ENCODE assay signal across 8 cellular contexts in the genomic region with DNA sequence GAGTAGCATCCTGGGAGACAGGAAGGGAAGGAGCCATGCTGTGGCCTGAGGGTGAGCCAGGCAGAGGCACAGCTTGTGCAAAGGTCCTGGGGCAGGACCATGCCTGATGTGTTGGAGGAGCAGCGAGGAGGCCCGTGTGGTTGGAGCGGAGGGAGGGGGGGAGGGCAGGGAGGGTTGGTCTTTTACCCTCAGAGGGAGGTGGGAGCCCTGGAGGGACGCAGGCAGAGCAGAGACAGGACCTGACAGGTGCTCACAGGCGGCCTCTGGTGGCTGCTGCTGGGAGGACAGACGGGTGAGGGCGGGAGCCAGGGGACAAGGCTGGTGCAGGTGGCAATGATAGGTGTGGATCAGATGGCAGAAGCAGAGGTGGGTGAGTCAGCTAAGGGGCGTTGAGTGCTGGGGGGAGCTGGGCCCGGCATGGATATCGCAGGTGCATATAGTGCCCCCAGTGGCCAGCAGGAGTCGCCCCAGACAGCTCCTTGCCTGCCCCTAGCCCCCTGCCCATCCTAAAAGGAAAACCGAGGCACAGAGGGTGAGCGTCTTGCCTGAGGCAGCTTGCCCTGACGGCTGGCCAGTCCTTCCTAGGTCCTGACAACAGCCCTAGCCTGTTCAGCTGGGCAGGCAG. TPM values are rescaled to one million over a fixed set of nuclear protein-coding genes. Genes with fewer than 3 reads are reported as not detected.
DNase-seq lines count a peak whose midpoint lies in the region; ATAC-seq and TF ChIP-seq lines count a peak whose summit lies in the region.

No MANE protein-coding gene starts in this region.

- no peak overlapping the region for H3K4me3 Mint-ChIP-seq in GM23338

- H3K9me2 ChIP-seq in GM23338 (ENCODE audit: insufficient read depth) = no peaks in the 10 kb centered on the region

- no peak overlapping the region for H3K27ac Mint-ChIP-seq in GM23338

- no peaks in the 10 kb centered on the region for H3K4me1 ChIP-seq in GM23338 (ENCODE audit: insufficient read depth)
- H3K4me1 ChIP-seq in RWPE2 (ENCODE audit: insufficient read depth, poor library complexity, severe bottlenecking) = peaks cover 3% of the 10 kb centered on the region
- peaks cover 0 to 8% (median 0%) of the 10 kb centered on the region in 12 donors for H3K4me1 ChIP-seq in heart left ventricle

- no peaks in the 10 kb centered on the region for H3K36me3 ChIP-seq in GM23338 (ENCODE audit: insufficient read depth)
- peaks cover 21% of the 10 kb centered on the region for H3K36me3 ChIP-seq in RWPE2 (ENCODE audit: low read depth)
- H3K36me3 ChIP-seq in heart left ventricle = peaks cover 0 to 22% (median 11%) of the 10 kb centered on the region in 9 donors

- H4K20me1 ChIP-seq in GM23338 (replicated peaks; ENCODE audit: insufficient read depth) = no peaks in the 10 kb centered on the region

- H3F3A ChIP-seq in GM23338 (replicated peaks; ENCODE audit: low read depth) = no peaks in the 10 kb centered on the region

- TF ChIP-seq CTCF in GM23338 (conservative IDR thresholded peaks at IDR 0.05; ENCODE audit: low read depth in 2 of 2) (peak; percentile 70 to 80), RWPE2 (IDR thresholded peaks at IDR 0.05; ENCODE audit: poor library complexity, severe bottlenecking) (peak; percentile 54), heart left ventricle (IDR thresholded peaks at IDR 0.05) (peak; percentile 54 to 85 (median 73))

- H2AFZ ChIP-seq in GM23338 = no peak overlapping the region

- 12 to 28% (median 22%) methylated on average over 8 to 14 of the region's 14 CpGs for WGBS in heart left ventricle, 4 donors

- peaks cover 12% of the 10 kb centered on the region for H3K27me3 Mint-ChIP-seq in GM23338 (ENCODE audit: insufficient read depth, low read depth, poor library complexity)

- no peaks in the 10 kb centered on the region for H3K9me3 ChIP-seq in RWPE2 (ENCODE audit: severe bottlenecking)
- peaks cover 0 to 3% (median 0%) of the 10 kb centered on the region in 12 donors for H3K9me3 ChIP-seq in heart left ventricle

- H3K4me2 ChIP-seq in GM23338 = no peak overlapping the region

- no peaks in the 10 kb centered on the region for H3K79me2 ChIP-seq in GM23338 (replicated peaks; ENCODE audit: insufficient read depth)

- ATAC-seq in GM23338 (peak; percentile 95), RWPE2 (ENCODE audit: low read depth) (peak; percentile 44; the same call in 1 of the 3 replicates), heart left ventricle (peak in 3 of 4 donors; percentile 67 to 74 (median 70)), GM19467 (IDR thresholded peaks at IDR 0.05; ENCODE audit: unreplicated experiment) (no peak)

- H3K4me3 ChIP-seq in GM23338 (no peak overlapping the region), RWPE2 (ENCODE audit: severe bottlenecking) (no peak overlapping the region), heart left ventricle (no peak overlapping the region)

- H3K9me3 Mint-ChIP-seq in GM23338 = no peaks in the 10 kb centered on the region

- no peak for TF ChIP-seq POLR2A in heart left ventricle (IDR thresholded peaks at IDR 0.05)

- no peaks in the 10 kb centered on the region for H3K36me3 Mint-ChIP-seq in GM23338 (ENCODE audit: low read depth)

- intact Hi-C loops in heart left ventricle (cut with DNase I) = loop anchor here in 8 of 10 donors (2.0 to 10.0 kb wide), 7 partner anchors 36 to 164 kb away; no protein-coding TSS in a partner anchor

- no peaks in the 10 kb centered on the region for H3K27me3 ChIP-seq in GM23338 (ENCODE audit: insufficient read depth)
- H3K27me3 ChIP-seq in RWPE2 (ENCODE audit: insufficient read depth, poor library complexity, severe bottlenecking) = no peaks in the 10 kb centered on the region
- H3K27me3 ChIP-seq in heart left ventricle = no peaks in the 10 kb centered on the region

- in situ Hi-C loops in ACHN (cut with HindIII; ENCODE audit: low pct_ligation_motif_present, low pct_unique_long_range_greater_than_20kb, low sequenced_read_pairs) = no loop called here

- H3K4me1 Mint-ChIP-seq in GM23338 = no peaks in the 10 kb centered on the region

- H3K27ac ChIP-seq in GM23338 (ENCODE audit: low read depth) (no peak overlapping the region), RWPE2 (ENCODE audit: poor library complexity, severe bottlenecking) (no peak overlapping the region), heart left ventricle (no peak overlapping the region)

- peak; percentile 41 for DNase-seq in ACHN
- peak; percentile 88 for DNase-seq in GM23338 (ENCODE audit: low spot score)
- DNase-seq in RWPE2 (ENCODE audit: low spot score) = no peak
- peak; percentile 56 for DNase-seq in activated effector memory CD4-positive, alpha-beta T cell treated with Interleukin-2 at 50 U/mL for 16 hours
- DNase-seq in heart left ventricle = peak in 4 of 5 donors; percentile 59 to 84 (median 68)
- peak; percentile 51 to 82 for DNase-seq in stimulated activated CD4-positive, alpha-beta T cell treated with anti-CD3 and anti-CD28 coated beads, Interleukin-12 subunit alpha, Interleukin-12 subunit beta, amount 100 ng/mL, for 24 hours (ENCODE audit: low read depth in 2 of 2)
- DNase-seq in medulla oblongata (ENCODE audit: extremely low spot score) = no peak

TF ChIP-seq in GM23338, 12 proteins besides CTCF, POLR2A, EP300 and RAD21:
- peak; percentile 41; the same call in 1 of the 2 replicates for TF ChIP-seq CREB1 (CRISPR knock-in tag; IDR thresholded peaks at IDR 0.05; ENCODE audit: low read depth)
- TF ChIP-seq JUNB (IDR thresholded peaks at IDR 0.05; ENCODE audit: unreplicated experiment) = no peak

RNA-seq across cellular contexts. Expression of a gene that starts 9.8 kb away (rescaled TPM):
- 0.14 TPM in 1 of 2 replicates, not detected in the other for total RNA-seq in GM23338 (2014; rRNA removed; shearing (Covaris generic))
- polyA plus RNA-seq in GM23338 (2016; fragmentation: Nextera tagmentation; extraction: Ambion mirVana) (0.10 and 0.31 TPM in 2 replicates), heart left ventricle (1 to 10 TPM in 1 of 2 donors, under 1 TPM in 1; 0.69 to 1.5 TPM)
- 10 to 100 TPM in 1 of 9 donors, 1 to 10 TPM in 8; 1.1 to 15.2 (median 2.1) TPM for total RNA-seq in heart left ventricle

RNA-seq across cellular contexts. Expression of a gene that starts 31.9 kb away (rescaled TPM):
- total RNA-seq in GM23338 (2014; rRNA removed; shearing (Covaris generic)) = 22.6 and 26.9 TPM in 2 replicates
- polyA plus RNA-seq in GM23338 (2016; fragmentation: Nextera tagmentation; extraction: Ambion mirVana) (15.8 and 16.2 TPM in 2 replicates), heart left ventricle (10 to 100 TPM; 43.5 to 74.6 TPM)
- 10 to 100 TPM; 55.3 to 91.8 (median 70.9) TPM for total RNA-seq in heart left ventricle

RNA-seq across cellular contexts. Expression of a gene that starts 52.6 kb away (rescaled TPM):
- total RNA-seq in GM23338 (2014; rRNA removed; shearing (Covaris generic)) = 0.24 TPM in 1 of 2 replicates, not detected in the other
- polyA plus RNA-seq in GM23338 (2016; fragmentation: Nextera tagmentation; extraction: Ambion mirVana) (not detected in 2 replicates), heart left ventricle (1 to 10 TPM; 1.4 to 1.7 TPM)
- 1 to 10 TPM in 4 of 9 donors, under 1 TPM in 5; 0.35 to 5.5 (median 0.87) TPM for total RNA-seq in heart left ventricle

RNA-seq across cellular contexts. Expression of a gene that starts 59.7 kb away (rescaled TPM):
- total RNA-seq in GM23338 (2014; rRNA removed; shearing (Covaris generic)) = 125 and 144 TPM in 2 replicates
- polyA plus RNA-seq in GM23338 (2016; fragmentation: Nextera tagmentation; extraction: Ambion mirVana) (85.6 and 95.2 TPM in 2 replicates), heart left ventricle (10 to 100 TPM; 20.5 to 67.5 TPM)
- 10 to 100 TPM; 16.7 to 47.5 (median 26.4) TPM for total RNA-seq in heart left ventricle

Comparison
In these comparisons a context has a peak if more than half of its experiments do, and no peak if none do; other contexts are left out.
1. DNase-seq: peak in ACHN (single experiment), GM23338 (single experiment), activated effector memory CD4-positive, alpha-beta T cell treated with Interleukin-2 at 50 U/mL for 16 hours (single experiment), heart left ventricle (4 of 5) and stimulated activated CD4-positive, alpha-beta T cell treated with anti-CD3 and anti-CD28 coated beads, Interleukin-12 subunit alpha, Interleukin-12 subunit beta, amount 100 ng/mL, for 24 hours (2 of 2); none in RWPE2 (single experiment) and medulla oblongata (single experiment).
2. Peak in every context shown above with its lines, with median percentiles within 50 percentile points of each other: CTCF ChIP-seq.